In the genomic region with DNA sequence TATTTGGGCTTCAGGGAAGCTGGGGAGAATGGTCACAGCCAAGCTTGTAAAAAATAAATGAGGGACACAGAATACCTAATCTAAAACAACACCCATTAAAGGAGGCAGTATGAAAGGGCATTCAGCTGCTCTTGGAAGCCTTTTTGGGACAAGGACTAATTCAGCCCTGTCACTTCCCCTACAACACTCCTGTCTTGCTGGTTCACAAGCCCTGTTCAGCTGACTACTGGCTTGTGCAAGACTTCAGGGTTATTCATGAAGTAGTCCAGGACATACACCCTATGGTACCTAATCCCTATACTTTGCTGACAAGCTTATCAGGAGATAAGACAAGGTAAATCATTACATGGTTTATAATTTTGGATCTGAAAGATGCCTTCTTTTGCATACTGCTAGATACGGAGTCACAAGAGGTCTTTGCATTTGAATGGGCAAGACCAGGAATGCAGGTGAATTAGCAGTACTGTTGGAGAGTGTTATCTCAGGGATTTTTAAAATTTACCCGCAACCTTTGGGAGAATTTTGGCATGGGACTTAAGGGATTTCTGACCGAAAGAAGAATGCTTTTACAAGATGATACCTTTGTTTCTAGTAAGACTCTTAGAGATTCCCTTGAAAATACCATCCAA, we compare ENCODE assay signal across 27 cellular contexts.
DNase-seq lines count a peak whose midpoint lies in the region; ATAC-seq and TF ChIP-seq lines count a peak whose summit lies in the region.
"Had no signal": no experiment of that assay in that cellular context is flagged by ENCODE, and none has a peak within 500 bp of the region (broad histone marks: within the 10 kb centered on the region; RNA-seq: fewer than 3 reads in every experiment).

No MANE protein-coding gene starts in this region.

- H3K9ac ChIP-seq in HUES6 (ENCODE audit: low read length) (no peak overlapping the region), endodermal cell (ENCODE audit: extremely low read depth, low read length, poor library complexity, severe bottlenecking) (no peak overlapping the region), iPS-18a (ENCODE audit: low read length) (no peak overlapping the region)
- H3K9ac ChIP-seq: BLaER1 treated with 17β-estradiol and CSF1 and Interleukin-3, amounts not matched to agents 10 nM and 100 nM; KMS-11 had no signal

- H3K27me3 ChIP-seq in GM23338 (ENCODE audit: insufficient read depth), result no peaks in the 10 kb centered on the region
- H3K27me3 ChIP-seq in HUES6 (ENCODE audit: control insufficient read depth, insufficient read depth, low read length), result no peaks in the 10 kb centered on the region; the same call in 1 of the 2 replicates
- no peaks in the 10 kb centered on the region for H3K27me3 ChIP-seq in endodermal cell (ENCODE audit: control insufficient read depth, insufficient read depth, low read length, poor library complexity, severe bottlenecking)
- H3K27me3 ChIP-seq in iPS-18a (ENCODE audit: control insufficient read depth, insufficient read depth, low read length), result no peaks in the 10 kb centered on the region
- H3K27me3 ChIP-seq: BLaER1 treated with 17β-estradiol and CSF1 and Interleukin-3, amounts not matched to agents 10 nM and 100 nM; SJCRH30 had no signal

- H3K27ac ChIP-seq in GM23338 (ENCODE audit: low read depth), result peak overlapping the region; percentile 84; the same call in 1 of the 2 replicates
- peak overlapping the region; percentile 80 for H3K27ac ChIP-seq in HUES6 (ENCODE audit: low read depth, low read length)
- no peak overlapping the region for H3K27ac ChIP-seq in endodermal cell (ENCODE audit: low read depth, low read length)
- H3K27ac ChIP-seq in iPS-18a (ENCODE audit: low read length), result no peak overlapping the region
- H3K27ac ChIP-seq: A549; BLaER1 treated with 17β-estradiol and CSF1 and Interleukin-3, amounts not matched to agents 10 nM and 100 nM; KMS-11; PC-9; SJCRH30 had no signal

- H3F3A ChIP-seq in GM23338 (replicated peaks; ENCODE audit: low read depth), result no peaks in the 10 kb centered on the region

- peak; percentile 35 for DNase-seq in GM23338 (ENCODE audit: low spot score)
- peak; percentile 34 for DNase-seq in endodermal cell
- DNase-seq in midbrain (lab: John Stamatoyannopoulos, UW), result no peak
- DNase-seq: AML-193; CD4-positive, alpha-beta T cell; MM.1S; NCI-H1092 treated with DMSO at 0.1 percent for 48 hours; NCI-H1436; NCI-H187; NCI-H2081 treated with DMSO at 0.1 percent for 48 hours; NCI-H2171; NCI-H226; NCI-H510A treated with DMSO at 0.1 percent for 48 hours; NCI-H774; PC-9; SJCRH30 had no signal

- H3K4me1 ChIP-seq in GM23338 (ENCODE audit: insufficient read depth) (peaks cover 5% of the 10 kb centered on the region), HUES6 (ENCODE audit: control insufficient read depth, insufficient read depth, low read length) (peaks cover 22% of the 10 kb centered on the region), endodermal cell (ENCODE audit: control insufficient read depth, insufficient read depth, low read length) (no peaks in the 10 kb centered on the region), iPS-18a (ENCODE audit: control insufficient read depth, low read depth, low read length) (peaks cover 15% of the 10 kb centered on the region)
- H3K4me1 ChIP-seq: A549; BLaER1 treated with 17β-estradiol and CSF1 and Interleukin-3, amounts not matched to agents 10 nM and 100 nM; SJCRH30 had no signal

- 80 to 81% methylated on average over 1 to 3 of the region's 3 CpGs for WGBS in endodermal cell (ENCODE audit: insufficient coverage in 1 of 2, insufficient read length in 1 of 2), 2 experiments

- no peak overlapping the region for H3K4me3 ChIP-seq in GM23338
- H3K4me3 ChIP-seq in HUES6 (ENCODE audit: low read depth, low read length), result no peak overlapping the region
- H3K4me3 ChIP-seq in endodermal cell (ENCODE audit: low read length), result no peak overlapping the region
- H3K4me3 ChIP-seq in iPS-18a (ENCODE audit: low read length), result peak overlapping the region; percentile 2
- H3K4me3 ChIP-seq: A549; BLaER1 treated with 17β-estradiol and CSF1 and Interleukin-3, amounts not matched to agents 10 nM and 100 nM; PC-9; SJCRH30 had no signal

- no peaks in the 10 kb centered on the region for H3K9me3 Mint-ChIP-seq in GM23338
- H3K9me3 Mint-ChIP-seq in endodermal cell, result peaks cover 38% of the 10 kb centered on the region
- H3K9me3 Mint-ChIP-seq: CD4-positive, alpha-beta T cell; IgD-negative memory B cell had no signal

- H3K36me3 ChIP-seq in GM23338 (ENCODE audit: insufficient read depth) (no peaks in the 10 kb centered on the region), HUES6 (ENCODE audit: control insufficient read depth, insufficient read depth, low read length) (peaks cover under 1% of the 10 kb centered on the region; the same call in 1 of the 2 replicates), endodermal cell (ENCODE audit: control insufficient read depth, insufficient read depth, low read length) (no peaks in the 10 kb centered on the region), iPS-18a (ENCODE audit: control insufficient read depth, low read depth, low read length) (no peaks in the 10 kb centered on the region)
- H3K36me3 ChIP-seq: BLaER1 treated with 17β-estradiol and CSF1 and Interleukin-3, amounts not matched to agents 10 nM and 100 nM; SJCRH30 had no signal

- no peak overlapping the region for H2AFZ ChIP-seq in GM23338
- H2AFZ ChIP-seq: PC-9 had no signal

- no peaks in the 10 kb centered on the region for H3K9me2 ChIP-seq in GM23338 (ENCODE audit: insufficient read depth)

- H3K79me2 ChIP-seq in GM23338 (replicated peaks; ENCODE audit: insufficient read depth), result no peaks in the 10 kb centered on the region

- 0 out of 2 replicates have a peak overlapping the region, but pooled peaks have one; percentile 14 for H3K4me2 ChIP-seq in GM23338
- H3K4me2 ChIP-seq: A549; BLaER1 treated with 17β-estradiol and CSF1 and Interleukin-3, amounts not matched to agents 10 nM and 100 nM; KMS-11; PC-9 had no signal

- peaks cover 11% of the 10 kb centered on the region; the same call in 1 of the 3 replicates for H3K36me3 Mint-ChIP-seq in GM23338 (ENCODE audit: low read depth)
- no peaks in the 10 kb centered on the region for H3K36me3 Mint-ChIP-seq in endodermal cell (ENCODE audit: low read depth)
- H3K36me3 Mint-ChIP-seq: IgD-negative memory B cell had no signal

- H3K4me3 Mint-ChIP-seq in GM23338 (no peak overlapping the region), endodermal cell (no peak overlapping the region)
- H3K4me3 Mint-ChIP-seq: CD4-positive, alpha-beta T cell; IgD-negative memory B cell had no signal

- TF ChIP-seq CTCF in GM23338 (conservative IDR thresholded peaks at IDR 0.05; ENCODE audit: low read depth in 2 of 2) (no peak), endodermal cell (conservative IDR thresholded peaks at IDR 0.05) (no peak)

- H3K9me3 ChIP-seq in HUES6 (ENCODE audit: control insufficient read depth, insufficient read depth, low read depth, low read length) (no peaks in the 10 kb centered on the region; the same call in 1 of the 2 replicates), endodermal cell (ENCODE audit: control insufficient read depth, low read length) (no peaks in the 10 kb centered on the region), iPS-18a (ENCODE audit: control insufficient read depth, low read depth, low read length) (peaks cover 10% of the 10 kb centered on the region)
- H3K9me3 ChIP-seq: A549, SJCRH30 had no signal

- H3K4me1 Mint-ChIP-seq in GM23338, result peaks cover 14% of the 10 kb centered on the region
- peaks cover 5% of the 10 kb centered on the region for H3K4me1 Mint-ChIP-seq in endodermal cell
- H3K4me1 Mint-ChIP-seq: IgD-negative memory B cell had no signal

- ATAC-seq in GM23338 (peak; percentile 68), GM18517 (IDR thresholded peaks at IDR 0.05; ENCODE audit: unreplicated experiment) (no peak), GM19397 (IDR thresholded peaks at IDR 0.05; ENCODE audit: unreplicated experiment) (no peak), HG03457 (IDR thresholded peaks at IDR 0.05; ENCODE audit: unreplicated experiment) (no peak)
- ATAC-seq: A549, Right ventricle myocardium inferior, SK-N-SH treated with all-trans-retinoic acid at 6 μM for 48 hours had no signal

- H3K27ac Mint-ChIP-seq in GM23338, result peak overlapping the region; percentile 87; the same call in 1 of the 2 replicates
- H3K27ac Mint-ChIP-seq in endodermal cell, result peak overlapping the region; percentile 29
- H3K27ac Mint-ChIP-seq: CD4-positive, alpha-beta T cell; IgD-negative memory B cell had no signal

- H4K20me1 ChIP-seq in GM23338 (replicated peaks; ENCODE audit: insufficient read depth), result no peaks in the 10 kb centered on the region
- H4K20me1 ChIP-seq: BLaER1 treated with 17β-estradiol and CSF1 and Interleukin-3, amounts not matched to agents 10 nM and 100 nM had no signal

- H3K27me3 Mint-ChIP-seq in GM23338 (ENCODE audit: insufficient read depth, low read depth, poor library complexity) (peaks cover 2% of the 10 kb centered on the region), endodermal cell (ENCODE audit: insufficient read depth) (no peaks in the 10 kb centered on the region)
- H3K27me3 Mint-ChIP-seq: CD4-positive, alpha-beta T cell had no signal

Comparison
In these comparisons a context has a peak if more than half of its experiments do, and no peak if none do; other contexts are left out.
1. H3K27ac ChIP-seq: peak in GM23338 (single experiment) and HUES6 (single experiment); none in endodermal cell (single experiment) and iPS-18a (single experiment).